In genomic region chr1:6971699-6972098, GRCh38 we compare ENCODE assay signal across 23 cellular contexts.
DNase-seq lines count a peak whose midpoint lies in the region; ATAC-seq and TF ChIP-seq lines count a peak whose summit lies in the region.
"Had no signal": no experiment of that assay in that cellular context is flagged by ENCODE, and none has a peak within 500 bp of the region (broad histone marks: within the 10 kb centered on the region; RNA-seq: fewer than 3 reads in every experiment).

No MANE protein-coding gene starts in this region.

- H3K4me3 Mint-ChIP-seq in central memory CD8-positive, alpha-beta T cell = no peak overlapping the region
- H3K4me3 Mint-ChIP-seq in nephron = no peak overlapping the region
- no peak overlapping the region for H3K4me3 Mint-ChIP-seq in progenitor cell of endocrine pancreas (ENCODE audit: low read depth)
- H3K4me3 Mint-ChIP-seq: B cell, H9 had no signal

- no peaks in the 10 kb centered on the region for H3K4me1 ChIP-seq in hepatocyte (ENCODE audit: insufficient read depth)
- H3K4me1 ChIP-seq in mesenchymal stem cell (ENCODE audit: control insufficient read depth, insufficient read depth, low read depth, low read length) = peaks cover 14% of the 10 kb centered on the region
- H3K4me1 ChIP-seq: A549 had no signal

- H3K4me2 ChIP-seq in hepatocyte (no peak overlapping the region), mesenchymal stem cell (ENCODE audit: low read length, poor library complexity, severe bottlenecking) (no peak overlapping the region)
- H3K4me2 ChIP-seq: A549, KMS-11, PC-9 had no signal

- WGBS in hepatocyte (ENCODE audit: low lambda C conversion rate, missing lambda C conversion rate) = 90% methylated on average over 10 of the region's 11 CpGs
- WGBS in mesenchymal stem cell = 94% methylated on average over 11 of the region's 11 CpGs

- no peaks in the 10 kb centered on the region for H3K79me2 ChIP-seq in hepatocyte

- H4K20me1 ChIP-seq in hepatocyte (ENCODE audit: insufficient read depth, poor library complexity, severe bottlenecking) = no peaks in the 10 kb centered on the region

- H3K4me1 Mint-ChIP-seq in central memory CD8-positive, alpha-beta T cell = peaks cover 10% of the 10 kb centered on the region
- peaks cover 49% of the 10 kb centered on the region for H3K4me1 Mint-ChIP-seq in nephron
- H3K4me1 Mint-ChIP-seq in progenitor cell of endocrine pancreas (ENCODE audit: low read depth) = no peaks in the 10 kb centered on the region
- H3K4me1 Mint-ChIP-seq: B cell had no signal

- peaks cover 2% of the 10 kb centered on the region for H3K79me1 ChIP-seq in mesenchymal stem cell (replicated peaks; ENCODE audit: low read length, poor library complexity, severe bottlenecking)

- no peak overlapping the region for H2BK120ac ChIP-seq in mesenchymal stem cell (ENCODE audit: low read depth, low read length)

- H2BK15ac ChIP-seq in mesenchymal stem cell (ENCODE audit: low read depth, poor library complexity, severe bottlenecking) = no peak overlapping the region

- peaks cover 3% of the 10 kb centered on the region for H3K36me3 Mint-ChIP-seq in central memory CD8-positive, alpha-beta T cell (ENCODE audit: insufficient read depth)
- peaks cover 6% of the 10 kb centered on the region for H3K36me3 Mint-ChIP-seq in nephron (ENCODE audit: low read depth)
- no peaks in the 10 kb centered on the region for H3K36me3 Mint-ChIP-seq in progenitor cell of endocrine pancreas (ENCODE audit: insufficient read depth)

- no peak overlapping the region for H4K91ac ChIP-seq in mesenchymal stem cell (ENCODE audit: low read length)

- peak overlapping the region; percentile 23 for H3K27ac Mint-ChIP-seq in central memory CD8-positive, alpha-beta T cell (ENCODE audit: low read depth)
- H3K27ac Mint-ChIP-seq in nephron (peak overlapping the region; percentile 10 to 69 (median 51)), progenitor cell of endocrine pancreas (peak overlapping the region; percentile 10)
- H3K27ac Mint-ChIP-seq: B cell had no signal

- H3K23ac ChIP-seq in mesenchymal stem cell (ENCODE audit: low read length in 2 of 2) = no peak overlapping the region

- no peak overlapping the region for H2BK12ac ChIP-seq in mesenchymal stem cell (ENCODE audit: low read length in 2 of 2)

- H3K27me3 ChIP-seq in H7 (ENCODE audit: control insufficient read depth, insufficient read depth, low read length) = no peaks in the 10 kb centered on the region; the same call in 1 of the 2 replicates
- no peaks in the 10 kb centered on the region for H3K27me3 ChIP-seq in hepatocyte
- peaks cover 4 to 75% of the 10 kb centered on the region in 2 experiments for H3K27me3 ChIP-seq in mesenchymal stem cell (ENCODE audit: control insufficient read depth in 1 of 2, insufficient read depth in 1 of 2, low read length in 2 of 2)

- H3K9ac ChIP-seq in mesenchymal stem cell (ENCODE audit: low read length) = no peak overlapping the region
- H3K9ac ChIP-seq: KMS-11 had no signal

- H2AFZ ChIP-seq in hepatocyte (no peak overlapping the region), mesenchymal stem cell (ENCODE audit: low read depth, low read length) (no peak overlapping the region)
- H2AFZ ChIP-seq: PC-9 had no signal

- no peaks in the 10 kb centered on the region for H3K9me2 ChIP-seq in hepatocyte (replicated peaks; ENCODE audit: insufficient read depth)

- H4K8ac ChIP-seq in mesenchymal stem cell (ENCODE audit: low read length) = no peak overlapping the region

- TF ChIP-seq CTCF in nephron (IDR thresholded peaks at IDR 0.05; ENCODE audit: unreplicated experiment in 3 of 3) = no peak
- TF ChIP-seq CTCF in progenitor cell of endocrine pancreas (IDR thresholded peaks at IDR 0.05; ENCODE audit: unreplicated experiment) = no peak
- no peak for TF ChIP-seq CTCF in hepatocyte (IDR thresholded peaks at IDR 0.05; ENCODE audit: poor library complexity)

- no peak overlapping the region for H3K14ac ChIP-seq in mesenchymal stem cell (ENCODE audit: low read length in 2 of 2)

- H3K27me3 Mint-ChIP-seq in central memory CD8-positive, alpha-beta T cell = peaks cover 72% of the 10 kb centered on the region
- H3K27me3 Mint-ChIP-seq in nephron (ENCODE audit: low read depth) (peaks cover 24% of the 10 kb centered on the region), progenitor cell of endocrine pancreas (peaks cover 18% of the 10 kb centered on the region)

- no peak overlapping the region for H3K4ac ChIP-seq in mesenchymal stem cell (ENCODE audit: low read depth in 1 of 2, low read length in 2 of 2)

- DNase-seq in H7 = peak; percentile 20
- DNase-seq in central memory CD8-positive, alpha-beta T cell (ENCODE audit: low spot score in 2 of 2) = no peak
- DNase-seq in progenitor cell of endocrine pancreas (ENCODE audit: low spot score, unreplicated experiment) = no peak
- no peak for DNase-seq in hepatocyte (ENCODE audit: low spot score)
- no peak for DNase-seq in mesenchymal stem cell
- DNase-seq: DMS 273 treated with DMSO at 0.1 percent for 48 hours, DMS79 treated with DMSO at 0.1 percent for 48 hours, NCI-H1092 treated with DMSO at 0.1 percent for 48 hours, NCI-H1436 treated with DMSO at 0.1 percent for 48 hours, NCI-H1930, NCI-H226, NCI-H510A treated with DMSO at 0.1 percent for 48 hours, NCI-H748 treated with DMSO at 0.1 percent for 48 hours, PC-9, RPMI8226, SHP77 treated with DMSO at 0.1 percent for 48 hours had no signal

- no peak overlapping the region for H3K27ac ChIP-seq in hepatocyte
- H3K27ac ChIP-seq in mesenchymal stem cell (ENCODE audit: low read length, poor library complexity, severe bottlenecking) = no peak overlapping the region
- H3K27ac ChIP-seq: A549, KMS-11, PC-9 had no signal

- no peaks in the 10 kb centered on the region for H3K9me3 Mint-ChIP-seq in central memory CD8-positive, alpha-beta T cell
- peaks cover 6% of the 10 kb centered on the region for H3K9me3 Mint-ChIP-seq in nephron
- H3K9me3 Mint-ChIP-seq in progenitor cell of endocrine pancreas (ENCODE audit: low read depth) = peaks cover 8% of the 10 kb centered on the region

- no peak overlapping the region for H2AK5ac ChIP-seq in mesenchymal stem cell (ENCODE audit: low read length, severe bottlenecking)

- H2BK5ac ChIP-seq in mesenchymal stem cell (ENCODE audit: low read depth, low read length, poor library complexity, severe bottlenecking) = no peak overlapping the region

- no peak for ATAC-seq in central memory CD8-positive, alpha-beta T cell (replicated peaks; ENCODE audit: extremely low read depth, poor library complexity, severe bottlenecking)
- no peak for ATAC-seq in esophagus mucosa
- no peak for ATAC-seq in HG02970 (IDR thresholded peaks at IDR 0.05; ENCODE audit: low FRiP score, unreplicated experiment)
- ATAC-seq: A549 had no signal

- no peak overlapping the region for H3K4me3 ChIP-seq in H7 (ENCODE audit: insufficient read depth, low read depth, low read length)
- H3K4me3 ChIP-seq in hepatocyte = no peak overlapping the region
- H3K4me3 ChIP-seq in mesenchymal stem cell (ENCODE audit: insufficient read depth in 1 of 2, low read depth in 1 of 2, low read length in 2 of 2) = no peak overlapping the region
- H3K4me3 ChIP-seq: A549, PC-9 had no signal

- H3K18ac ChIP-seq in mesenchymal stem cell (ENCODE audit: low read depth in 1 of 2, low read length in 2 of 2) = no peak overlapping the region

- no peaks in the 10 kb centered on the region for H3K9me3 ChIP-seq in hepatocyte (ENCODE audit: low read depth)
- H3K9me3 ChIP-seq in mesenchymal stem cell (ENCODE audit: control insufficient read depth, low read length) = peaks cover 3% of the 10 kb centered on the region
- H3K9me3 ChIP-seq: A549 had no signal

- H3K36me3 ChIP-seq in H7 (replicated peaks; ENCODE audit: control insufficient read depth, insufficient read depth, low read length) (no peaks in the 10 kb centered on the region), hepatocyte (replicated peaks; ENCODE audit: insufficient read depth, low read depth) (no peaks in the 10 kb centered on the region), mesenchymal stem cell (ENCODE audit: control insufficient read depth in 1 of 2, insufficient read depth in 2 of 2, low read depth in 1 of 2, low read length in 2 of 2) (no peaks in the 10 kb centered on the region)
